8 cellular contexts compared by ENCODE assay signal in the genomic region with DNA sequence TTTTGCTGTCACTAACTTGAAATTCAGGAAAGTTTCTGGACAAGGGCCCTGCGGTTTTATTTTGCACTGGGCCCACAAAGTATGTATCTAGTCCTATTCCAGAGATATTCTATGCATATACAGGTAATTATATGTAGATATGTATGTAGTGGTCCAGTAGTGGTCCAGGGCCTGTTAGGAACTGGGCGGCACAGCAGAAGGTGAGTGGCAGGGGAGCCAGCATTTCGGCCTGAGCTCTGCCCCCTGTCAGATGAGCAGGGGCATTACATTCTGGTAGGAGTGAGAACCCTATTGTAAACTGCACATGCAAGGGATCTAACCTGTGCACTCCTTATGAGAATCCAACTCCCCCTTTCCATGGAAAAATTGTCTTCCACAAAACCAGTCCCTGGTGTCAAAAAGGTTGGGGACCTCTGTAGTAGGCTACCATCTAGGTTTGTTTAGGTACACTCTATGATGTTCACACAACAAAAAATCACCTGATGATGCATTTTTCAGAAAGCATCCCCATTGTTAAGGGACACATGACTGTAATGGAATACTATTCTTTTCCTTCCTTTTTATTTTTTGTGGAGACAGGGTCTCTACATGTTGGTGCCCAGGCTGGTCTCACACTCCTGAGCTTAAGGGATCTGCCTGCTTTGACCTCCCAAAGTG. TPM values are rescaled to one million over a fixed set of nuclear protein-coding genes. Genes with fewer than 3 reads are reported as not detected.
A peak's percentile ranks its signal among the peaks of the same experiment; 100 is the strongest.
DNase-seq lines count a peak whose midpoint lies in the region; ATAC-seq, FAIRE-seq and TF ChIP-seq lines count a peak whose summit lies in the region.

No MANE protein-coding gene starts in this region.

- peak overlapping the region; percentile 37 for H3K27ac Mint-ChIP-seq in T-helper 2 cell treated with Interferon-gamma antibody and Interleukin-4, amounts not matched to agents 5 μg/mL and 100 μg/mL, for 36 hours

- no peaks in the 10 kb centered on the region for H3K9me2 ChIP-seq in HCT116 (ENCODE audit: insufficient read depth)

- H4K20me1 ChIP-seq in HCT116 (ENCODE audit: insufficient read depth) (no peaks in the 10 kb centered on the region), keratinocyte (ENCODE audit: control insufficient read depth, extremely low read depth, insufficient read depth, low read length) (no peaks in the 10 kb centered on the region)

- DNase-seq in COLO668 (lab: John Stamatoyannopoulos, UW; ENCODE audit: unreplicated experiment) (peak; percentile 32), HCT116 (ENCODE audit: low read depth, low spot score) (no peak), keratinocyte (ENCODE audit: low read depth, low spot score) (no peak), HuH-7 (ENCODE audit: low spot score) (no peak), ureter (ENCODE audit: low spot score) (no peak), epidermal melanocyte (ENCODE audit: insufficient read length, low spot score) (no peak)
- peak; percentile 12 for DNase-seq in T-helper 2 cell treated with Interferon-gamma antibody and Interleukin-4, amounts not matched to agents 5 μg/mL and 100 μg/mL, for 36 hours (ENCODE audit: low spot score)

- no peaks in the 10 kb centered on the region for H3K27me3 Mint-ChIP-seq in T-helper 2 cell treated with Interferon-gamma antibody and Interleukin-4, amounts not matched to agents 5 μg/mL and 100 μg/mL, for 36 hours (ENCODE audit: low read depth)

- no peaks in the 10 kb centered on the region for H3K9me3 ChIP-seq in HCT116 (ENCODE audit: control insufficient read depth in 1 of 2, insufficient read depth in 1 of 2, low read depth in 1 of 2, low read length in 2 of 2)
- no peaks in the 10 kb centered on the region for H3K9me3 ChIP-seq in keratinocyte (ENCODE audit: control insufficient read depth, low read depth, low read length)

- intact Hi-C loops in HCT116 (cut with micrococcal nuclease), result no loop called here

- H3K27me3 ChIP-seq in HCT116 (ENCODE audit: insufficient read depth, low read length), result no peaks in the 10 kb centered on the region
- no peaks in the 10 kb centered on the region for H3K27me3 ChIP-seq in keratinocyte (ENCODE audit: control insufficient read depth, extremely low read depth, insufficient read depth, low read length)

- peak overlapping the region; percentile 4 for H3K4me3 Mint-ChIP-seq in T-helper 2 cell treated with Interferon-gamma antibody and Interleukin-4, amounts not matched to agents 5 μg/mL and 100 μg/mL, for 36 hours

- peak in 2 of 3 experiments; percentile 67 to 70; a peak in 4 of 6 replicates for TF ChIP-seq CTCF in HCT116 (IDR thresholded peaks at IDR 0.05 in 2 of 3, conservative IDR thresholded peaks at IDR 0.05 in 1 of 3; ENCODE audit: borderline replicate concordance in 1 of 3, insufficient read depth in 1 of 3, low read depth in 2 of 3, low read length in 2 of 3)
- peak; percentile 47 to 63 (median 58) for TF ChIP-seq CTCF in keratinocyte (optimal IDR thresholded peaks at IDR 0.05 in 1 of 3, IDR thresholded peaks at IDR 0.05 in 1 of 3, conservative IDR thresholded peaks at IDR 0.05 in 1 of 3; ENCODE audit: extremely low read depth in 1 of 3, insufficient read depth in 2 of 3, low read length in 3 of 3)

- H3K36me3 ChIP-seq in HCT116 (ENCODE audit: control insufficient read depth in 1 of 2, insufficient read depth in 2 of 2, low read length in 2 of 2), result no peaks in the 10 kb centered on the region
- H3K36me3 ChIP-seq in keratinocyte (ENCODE audit: control insufficient read depth in 2 of 2, extremely low read depth in 1 of 2, insufficient read depth in 2 of 2, low read length in 2 of 2), result peaks cover 0 to 2% of the 10 kb centered on the region in 2 experiments

- H2AFZ ChIP-seq in HCT116 (ENCODE audit: low read depth, low read length, poor library complexity, severe bottlenecking), result no peak overlapping the region
- no peak overlapping the region for H2AFZ ChIP-seq in keratinocyte (ENCODE audit: control insufficient read depth, low read length)

- POLR2A ChIA-PET in HCT116 (lab: Charles Lee), result no interaction called here

- no peak for TF ChIP-seq POLR2A in HCT116 (IDR thresholded peaks at IDR 0.05; ENCODE audit: borderline replicate concordance, extremely low read depth, insufficient read depth, insufficient read length)

- peak overlapping the region; percentile 5; the same call in 1 of the 2 replicates for H3K4me2 ChIP-seq in HCT116 (ENCODE audit: low read length)
- peak overlapping the region; percentile 6 for H3K4me2 ChIP-seq in keratinocyte (ENCODE audit: control insufficient read depth, extremely low read depth, insufficient read depth, low read depth, low read length)

- H3K9ac ChIP-seq in HCT116 (ENCODE audit: low read length) (no peak overlapping the region), keratinocyte (ENCODE audit: control insufficient read depth, extremely low read depth, insufficient read depth, low read length) (no peak overlapping the region)

- H3K4me1 ChIP-seq in HCT116 (ENCODE audit: control insufficient read depth in 1 of 2, insufficient read depth in 2 of 2, low read length in 2 of 2) (peaks cover 5 to 8% of the 10 kb centered on the region in 2 experiments), keratinocyte (ENCODE audit: control insufficient read depth, extremely low read depth, insufficient read depth, low read length) (peaks cover 13% of the 10 kb centered on the region)

- no peak for FAIRE-seq in keratinocyte (lab: Jason Lieb, UNC)

- H3K4me3 ChIP-seq in HCT116 (replicated peaks in 1 of 2; ENCODE audit: low read depth in 1 of 2, low read length in 2 of 2), result no peak overlapping the region
- H3K4me3 ChIP-seq in keratinocyte (ENCODE audit: control insufficient read depth in 2 of 3, extremely low read depth in 1 of 3, insufficient read depth in 2 of 3, low read depth in 1 of 3, low read length in 3 of 3), result no peak overlapping the region

- CTCF ChIA-PET in HCT116 (lab: Charles Lee), result interaction anchor here (0.9 kb wide), 1 partner anchor 19 kb away, joined by 3 read pairs; no protein-coding TSS in a partner anchor

- no peak overlapping the region for H3K27ac ChIP-seq in HCT116 (ENCODE audit: low read depth, low read length)
- no peak overlapping the region for H3K27ac ChIP-seq in keratinocyte (ENCODE audit: control insufficient read depth, insufficient read depth, low read length)

- H3K79me2 ChIP-seq in HCT116 (ENCODE audit: insufficient read depth, low read length), result peaks cover 40% of the 10 kb centered on the region
- H3K79me2 ChIP-seq in keratinocyte (ENCODE audit: control insufficient read depth, insufficient read depth, low read length), result peaks cover 68% of the 10 kb centered on the region

- RAD21 ChIA-PET in HCT116 (lab: Charles Lee; ENCODE audit: low non-redundant PET in 1 of 2, low total read pairs in 2 of 2, uncharacterized antibody in 2 of 2, unreplicated experiment in 2 of 2), result no interaction called here

- ATAC-seq in HCT116 (peak; percentile 33), HG03159 (IDR thresholded peaks at IDR 0.05; ENCODE audit: unreplicated experiment) (no peak)

- H3K36me3 Mint-ChIP-seq in T-helper 2 cell treated with Interferon-gamma antibody and Interleukin-4, amounts not matched to agents 5 μg/mL and 100 μg/mL, for 36 hours (ENCODE audit: low read depth), result peaks cover 17% of the 10 kb centered on the region

- dilution Hi-C loops in keratinocyte (cut with MboI; ENCODE audit: extremely low pct_ligation_motif_present, low sequenced_read_pairs), result no loop called here

- H3K9me1 ChIP-seq in keratinocyte (ENCODE audit: control insufficient read depth, extremely low read depth, insufficient read depth, low read length), result peaks cover 3% of the 10 kb centered on the region

- BruUV-seq in HCT116 (replicated peaks; lab: Mats Ljungman, UMichigan), result no TSS peak

- TF ChIP-seq RAD21 in HCT116 (IDR thresholded peaks at IDR 0.05; ENCODE audit: low read depth), result peak; percentile 41

- H3K4me1 Mint-ChIP-seq in T-helper 2 cell treated with Interferon-gamma antibody and Interleukin-4, amounts not matched to agents 5 μg/mL and 100 μg/mL, for 36 hours (ENCODE audit: low read depth), result peaks cover 33% of the 10 kb centered on the region

- H3K9me3 Mint-ChIP-seq in T-helper 2 cell treated with Interferon-gamma antibody and Interleukin-4, amounts not matched to agents 5 μg/mL and 100 μg/mL, for 36 hours, result no peaks in the 10 kb centered on the region

TF ChIP-seq in HCT116, 20 proteins besides CTCF, POLR2A, EP300 and RAD21:
- TF ChIP-seq CEBPB (IDR thresholded peaks at IDR 0.05; ENCODE audit: low read depth) (no peak), JUND (IDR thresholded peaks at IDR 0.05) (no peak), ZFX (IDR thresholded peaks at IDR 0.05) (no peak), YY1 (IDR thresholded peaks at IDR 0.05; ENCODE audit: extremely low read depth, insufficient replicate concordance, low read depth, low read length) (no peak)
TF ChIP-seq in HCT116: peak in this region for 0.

RNA-seq across cellular contexts. Expression of gene PPP4R3B, which starts 2.8 kb away (rescaled TPM):
- total RNA-seq in HCT116 (2021; ENCODE audit: unreplicated experiment), result 40.8 TPM
- polyA plus RNA-seq in HCT116 (2012), result 11.8 and 14.1 TPM in 2 replicates
- 14.7 to 30.1 TPM (median 16.5 TPM) in 3 replicates for polyA plus RNA-seq in keratinocyte
- 24.8 TPM for polyA plus RNA-seq in keratinocyte (2011; ENCODE audit: low read depth)
- polyA plus RNA-seq in keratinocyte (2011; cell fraction: cytosol; rRNA removed), result 14.6 and 28.5 TPM in 2 replicates
- 16.7 and 23.3 TPM in 2 replicates for polyA plus RNA-seq in keratinocyte (2011; cell fraction: nucleus; rRNA removed)
- 22.5 and 23.7 TPM in 2 replicates for polyA plus RNA-seq in keratinocyte (2012; ENCODE audit: low replicate concordance)
- 4.3 to 28.3 TPM (median 13.0 TPM) in 3 replicates for polyA minus RNA-seq in keratinocyte
- 22.1 TPM for polyA minus RNA-seq in keratinocyte (2011; cell fraction: cytosol; rRNA and poly(A)+ RNA removed)
- 18.7 and 24.9 TPM in 2 replicates for polyA minus RNA-seq in keratinocyte (2011; cell fraction: nucleus; rRNA and poly(A)+ RNA removed)
- 64.8 TPM for total RNA-seq in ureter

Comparison
In these comparisons a context has a peak if more than half of its experiments do, and no peak if none do; other contexts are left out.
1. DNase-seq: peak in COLO668 (single experiment) and T-helper 2 cell treated with Interferon-gamma antibody and Interleukin-4, amounts not matched to agents 5 μg/mL and 100 μg/mL, for 36 hours (single experiment); none in HCT116 (single experiment), keratinocyte (single experiment), HuH-7 (single experiment), ureter (single experiment) and epidermal melanocyte (single experiment).